In genomic region chr1:145785481-145785880, GRCh38 we compare ENCODE assay signal across 10 cellular contexts. TPM values are rescaled to one million over a fixed set of nuclear protein-coding genes. Genes with fewer than 3 reads are reported as not detected.
DNase-seq lines count a peak whose midpoint lies in the region; ATAC-seq and TF ChIP-seq lines count a peak whose summit lies in the region.
"Had no signal": no experiment of that assay in that cellular context is flagged by ENCODE, and none has a peak within 500 bp of the region (broad histone marks: within the 10 kb centered on the region; RNA-seq: fewer than 3 reads in every experiment).

No MANE protein-coding gene starts in this region.

- H3K27ac Mint-ChIP-seq in activated naive CD8-positive, alpha-beta T cell: peak overlapping the region; percentile 76
- H3K27ac Mint-ChIP-seq in activated naive CD8-positive, alpha-beta T cell treated with anti-CD3 and anti-CD28 coated beads, Interleukin-2, amount 50 U/mL, for 24 hours: no peak overlapping the region
- peak overlapping the region; percentile 44 for H3K27ac Mint-ChIP-seq in activated naive CD8-positive, alpha-beta T cell treated with anti-CD3 and anti-CD28 coated beads, Interleukin-2, amount 10 ng/mL, durations not matched to agents 7 days and 5 days
- H3K27ac Mint-ChIP-seq in CD4-positive, alpha-beta T cell: no peak overlapping the region

- H3K36me3 Mint-ChIP-seq in activated naive CD8-positive, alpha-beta T cell: peaks cover 17% of the 10 kb centered on the region
- H3K36me3 Mint-ChIP-seq in activated naive CD8-positive, alpha-beta T cell treated with anti-CD3 and anti-CD28 coated beads, Interleukin-2, amount 50 U/mL, for 24 hours (ENCODE audit: low read depth): peaks cover 29% of the 10 kb centered on the region
- H3K36me3 Mint-ChIP-seq in activated naive CD8-positive, alpha-beta T cell treated with anti-CD3 and anti-CD28 coated beads, Interleukin-2, amount 10 ng/mL, durations not matched to agents 7 days and 5 days: peaks cover 30% of the 10 kb centered on the region
- peaks cover 67% of the 10 kb centered on the region for H3K36me3 Mint-ChIP-seq in CD4-positive, alpha-beta T cell (ENCODE audit: low read depth)

- in situ Hi-C loops in transverse colon (cut with MboI; ENCODE audit: low pct_ligation_motif_present in 1 of 4, low pct_unique_long_range_greater_than_20kb in 1 of 4, low sequenced_read_pairs in 3 of 4): no loop called here

- TF ChIP-seq POLR2A in transverse colon (IDR thresholded peaks at IDR 0.05): no peak

- WGBS in transverse colon (ENCODE audit: low coverage in 1 of 2), 2 donors: 57 to 61% methylated on average over 2 of the region's 2 CpGs

- intact Hi-C loops in left lung (cut with DNase I): no loop called here
- intact Hi-C loops in transverse colon (cut with DNase I; ENCODE audit: low total_unique reads): no loop called here
- intact Hi-C loops in CD4-positive, alpha-beta T cell (cut with DNase I, micrococcal nuclease): no loop called here

- DNase-seq in activated naive CD8-positive, alpha-beta T cell treated with anti-CD3 and anti-CD28 coated beads, Interleukin-2, amount 50 U/mL, for 24 hours: no peak
- no peak for DNase-seq in activated naive CD8-positive, alpha-beta T cell treated with anti-CD3 and anti-CD28 coated beads, Interleukin-2, amount 10 ng/mL, durations not matched to agents 7 days and 5 days
- DNase-seq in left lung (no peak), transverse colon (no peak), RWPE1 (ENCODE audit: low spot score) (no peak)
- no peak for DNase-seq in CD4-positive, alpha-beta T cell
- DNase-seq: activated T-cell treated with anti-CD3 and anti-CD28 coated beads, Interleukin-2, amount 50 U/mL, for 24 hours; NCI-H1092 treated with DMSO at 0.1 percent for 48 hours had no signal

- H3K9me3 ChIP-seq in left lung (no peaks in the 10 kb centered on the region), transverse colon (no peaks in the 10 kb centered on the region)
- H3K9me3 ChIP-seq in CD4-positive, alpha-beta T cell (ENCODE audit: control insufficient read depth, low read length): no peaks in the 10 kb centered on the region

- CTCF ChIA-PET in CD4-positive, alpha-beta T cell (lab: Charles Lee): no interaction called here
- CTCF ChIA-PET in RWPE1 (lab: Yijun Ruan, JAX): interaction anchor here (0.6 to 1.8 kb wide), 3 partner anchors 10 to 189 kb away, joined by 4 to 5 read pairs (median 5); no protein-coding TSS in a partner anchor

- TF ChIP-seq CTCF in left lung (IDR thresholded peaks at IDR 0.05) (no peak), transverse colon (IDR thresholded peaks at IDR 0.05) (no peak), RWPE1 (conservative IDR thresholded peaks at IDR 0.05; ENCODE audit: low read depth) (no peak)
- no peak for TF ChIP-seq CTCF in CD4-positive, alpha-beta T cell (IDR thresholded peaks at IDR 0.05)

- H3K4me1 Mint-ChIP-seq in activated naive CD8-positive, alpha-beta T cell (ENCODE audit: low read depth): peaks cover 27% of the 10 kb centered on the region
- H3K4me1 Mint-ChIP-seq in activated naive CD8-positive, alpha-beta T cell treated with anti-CD3 and anti-CD28 coated beads, Interleukin-2, amount 50 U/mL, for 24 hours: peaks cover 33% of the 10 kb centered on the region
- H3K4me1 Mint-ChIP-seq in activated naive CD8-positive, alpha-beta T cell treated with anti-CD3 and anti-CD28 coated beads, Interleukin-2, amount 10 ng/mL, durations not matched to agents 7 days and 5 days: peaks cover 24% of the 10 kb centered on the region
- peaks cover 32% of the 10 kb centered on the region for H3K4me1 Mint-ChIP-seq in CD4-positive, alpha-beta T cell (ENCODE audit: low read depth)

- H3K4me3 ChIP-seq in left lung (no peak overlapping the region), transverse colon (no peak overlapping the region)

- ATAC-seq in activated naive CD8-positive, alpha-beta T cell treated with anti-CD3 and anti-CD28 coated beads, Interleukin-2, amount 50 U/mL, for 24 hours: no peak
- ATAC-seq in activated naive CD8-positive, alpha-beta T cell treated with anti-CD3 and anti-CD28 coated beads, Interleukin-2, amount 10 ng/mL, durations not matched to agents 7 days and 5 days (ENCODE audit: low read depth): peak; percentile 55
- ATAC-seq in left lung (peak; percentile 81), GM21825 (IDR thresholded peaks at IDR 0.05; ENCODE audit: unreplicated experiment) (no peak)
- no peak for ATAC-seq in CD4-positive, alpha-beta T cell (ENCODE audit: poor library complexity)

- peak overlapping the region; percentile 51 for H3K4me3 Mint-ChIP-seq in activated naive CD8-positive, alpha-beta T cell
- H3K4me3 Mint-ChIP-seq in activated naive CD8-positive, alpha-beta T cell treated with anti-CD3 and anti-CD28 coated beads, Interleukin-2, amount 50 U/mL, for 24 hours: no peak overlapping the region
- H3K4me3 Mint-ChIP-seq in activated naive CD8-positive, alpha-beta T cell treated with anti-CD3 and anti-CD28 coated beads, Interleukin-2, amount 10 ng/mL, durations not matched to agents 7 days and 5 days: peak overlapping the region; percentile 32
- no peak overlapping the region for H3K4me3 Mint-ChIP-seq in CD4-positive, alpha-beta T cell
- H3K4me3 Mint-ChIP-seq: activated T-cell treated with anti-CD3 and anti-CD28 coated beads, Interleukin-2, amount 50 U/mL, for 24 hours had no signal

- POLR2A ChIA-PET in activated naive CD8-positive, alpha-beta T cell treated with anti-CD3 and anti-CD28 coated beads, Interleukin-2, amount 10 ng/mL, durations not matched to agents 7 days and 5 days (lab: Charles Lee): no interaction called here
- POLR2A ChIA-PET in CD4-positive, alpha-beta T cell (lab: Charles Lee): no interaction called here
- POLR2A ChIA-PET in RWPE1 (lab: Yijun Ruan, JAX; ENCODE audit: low non-redundant PET): no interaction called here

- H3K4me1 ChIP-seq in left lung: peaks cover 7 to 14% of the 10 kb centered on the region in 2 donors
- H3K4me1 ChIP-seq in transverse colon: peaks cover 0 to 21% (median 0%) of the 10 kb centered on the region in 4 donors

- peak overlapping the region; percentile 39 to 62 for H3K27ac ChIP-seq in left lung
- peak overlapping the region in 3 of 4 donors; percentile 34 to 59 (median 54) for H3K27ac ChIP-seq in transverse colon
- no peak overlapping the region for H3K27ac ChIP-seq in CD4-positive, alpha-beta T cell (ENCODE audit: low read depth, low read length)
- H3K27ac ChIP-seq in RWPE1: no peak overlapping the region

- H3K27me3 ChIP-seq in left lung: no peaks in the 10 kb centered on the region
- no peaks in the 10 kb centered on the region for H3K27me3 ChIP-seq in transverse colon
- no peaks in the 10 kb centered on the region for H3K27me3 ChIP-seq in CD4-positive, alpha-beta T cell (ENCODE audit: control insufficient read depth, insufficient read depth, low read length)

- H3K36me3 ChIP-seq in left lung (peaks cover 0 to 28% of the 10 kb centered on the region in 2 donors), transverse colon (no peaks in the 10 kb centered on the region)

- no peaks in the 10 kb centered on the region for H3K9me3 Mint-ChIP-seq in activated naive CD8-positive, alpha-beta T cell (ENCODE audit: low read depth)
- H3K9me3 Mint-ChIP-seq in activated naive CD8-positive, alpha-beta T cell treated with anti-CD3 and anti-CD28 coated beads, Interleukin-2, amount 50 U/mL, for 24 hours: no peaks in the 10 kb centered on the region
- no peaks in the 10 kb centered on the region for H3K9me3 Mint-ChIP-seq in activated naive CD8-positive, alpha-beta T cell treated with anti-CD3 and anti-CD28 coated beads, Interleukin-2, amount 10 ng/mL, durations not matched to agents 7 days and 5 days
- no peaks in the 10 kb centered on the region for H3K9me3 Mint-ChIP-seq in CD4-positive, alpha-beta T cell
- H3K9me3 Mint-ChIP-seq: activated T-cell treated with anti-CD3 and anti-CD28 coated beads, Interleukin-2, amount 50 U/mL, for 24 hours had no signal

- no peak for TF ChIP-seq EP300 in transverse colon (IDR thresholded peaks at IDR 0.05; ENCODE audit: low read depth)

- no peaks in the 10 kb centered on the region for H3K27me3 Mint-ChIP-seq in activated naive CD8-positive, alpha-beta T cell
- no peaks in the 10 kb centered on the region for H3K27me3 Mint-ChIP-seq in activated naive CD8-positive, alpha-beta T cell treated with anti-CD3 and anti-CD28 coated beads, Interleukin-2, amount 50 U/mL, for 24 hours
- no peaks in the 10 kb centered on the region for H3K27me3 Mint-ChIP-seq in activated naive CD8-positive, alpha-beta T cell treated with anti-CD3 and anti-CD28 coated beads, Interleukin-2, amount 10 ng/mL, durations not matched to agents 7 days and 5 days
- no peaks in the 10 kb centered on the region for H3K27me3 Mint-ChIP-seq in CD4-positive, alpha-beta T cell
- H3K27me3 Mint-ChIP-seq: activated T-cell treated with anti-CD3 and anti-CD28 coated beads, Interleukin-2, amount 50 U/mL, for 24 hours had no signal

RNA-seq across cellular contexts. Expression of gene RNF115, which starts 38.4 kb away (rescaled TPM):
- total RNA-seq in activated naive CD8-positive, alpha-beta T cell treated with anti-CD3 and anti-CD28 coated beads, Interleukin-2, amount 10 ng/mL, durations not matched to agents 7 days and 5 days: 10 to 100 TPM; 14.7 to 15.0 TPM
- total RNA-seq in left lung (10 to 100 TPM; 11.8 to 14.7 TPM), transverse colon (10 to 100 TPM in 3 of 4 donors, 1 to 10 TPM in 1; 6.4 to 21.5 (median 13.3) TPM)
- 10 to 100 TPM; 11.4 to 11.9 TPM for total RNA-seq in CD4-positive, alpha-beta T cell

RNA-seq across cellular contexts. Expression of gene POLR3C, which starts 38.5 kb away (rescaled TPM):
- 10 to 100 TPM; 34.6 to 35.1 TPM for total RNA-seq in activated naive CD8-positive, alpha-beta T cell treated with anti-CD3 and anti-CD28 coated beads, Interleukin-2, amount 10 ng/mL, durations not matched to agents 7 days and 5 days
- total RNA-seq in left lung (10 to 100 TPM; 20.1 to 27.4 TPM), transverse colon (10 to 100 TPM; 13.1 to 77.2 (median 29.0) TPM)
- 10 to 100 TPM; 18.6 to 19.9 TPM for total RNA-seq in CD4-positive, alpha-beta T cell

RNA-seq across cellular contexts. Expression of gene NUDT17, which starts 59.9 kb away (rescaled TPM):
- 1 to 10 TPM; 2.9 to 3.5 TPM for total RNA-seq in activated naive CD8-positive, alpha-beta T cell treated with anti-CD3 and anti-CD28 coated beads, Interleukin-2, amount 10 ng/mL, durations not matched to agents 7 days and 5 days
- 1 to 10 TPM; 2.7 to 4.5 TPM for total RNA-seq in left lung
- total RNA-seq in transverse colon: 1 to 10 TPM in 2 of 4 donors, under 1 TPM in 1, not detected in 1; 0.95 to 2.2 (median 1.1) TPM
- 1 to 10 TPM; 1.6 to 2.8 TPM for total RNA-seq in CD4-positive, alpha-beta T cell

Comparison
In these comparisons a context has a peak if more than half of its experiments do, and no peak if none do; other contexts are left out.
1. H3K27ac Mint-ChIP-seq: peak in activated naive CD8-positive, alpha-beta T cell (single experiment) and activated naive CD8-positive, alpha-beta T cell treated with anti-CD3 and anti-CD28 coated beads, Interleukin-2, amount 10 ng/mL, durations not matched to agents 7 days and 5 days (single experiment); none in activated naive CD8-positive, alpha-beta T cell treated with anti-CD3 and anti-CD28 coated beads, Interleukin-2, amount 50 U/mL, for 24 hours (single experiment) and CD4-positive, alpha-beta T cell (single experiment).
2. H3K4me3 Mint-ChIP-seq: peak in activated naive CD8-positive, alpha-beta T cell (single experiment) and activated naive CD8-positive, alpha-beta T cell treated with anti-CD3 and anti-CD28 coated beads, Interleukin-2, amount 10 ng/mL, durations not matched to agents 7 days and 5 days (single experiment); none in activated naive CD8-positive, alpha-beta T cell treated with anti-CD3 and anti-CD28 coated beads, Interleukin-2, amount 50 U/mL, for 24 hours (single experiment) and CD4-positive, alpha-beta T cell (single experiment).
3. ATAC-seq: peak in activated naive CD8-positive, alpha-beta T cell treated with anti-CD3 and anti-CD28 coated beads, Interleukin-2, amount 10 ng/mL, durations not matched to agents 7 days and 5 days (single experiment) and left lung (single experiment); none in activated naive CD8-positive, alpha-beta T cell treated with anti-CD3 and anti-CD28 coated beads, Interleukin-2, amount 50 U/mL, for 24 hours (single experiment), CD4-positive, alpha-beta T cell (single experiment) and GM21825 (single experiment).
4. H3K27ac ChIP-seq: peak in left lung (2 of 2) and transverse colon (3 of 4); none in CD4-positive, alpha-beta T cell (single experiment) and RWPE1 (single experiment).